8 cellular contexts compared by ENCODE assay signal in genomic region chr1:3910769-3911520, GRCh38. TPM values are rescaled to one million over a fixed set of nuclear protein-coding genes. Genes with fewer than 3 reads are reported as not detected.
DNase-seq lines count a peak whose midpoint lies in the region; ATAC-seq, FAIRE-seq and TF ChIP-seq lines count a peak whose summit lies in the region.

No MANE protein-coding gene starts in this region.

- POLR2A ChIA-PET in AG04449 (lab: Yijun Ruan, JAX), result no interaction called here

- no peak overlapping the region for H3K27ac ChIP-seq in mammary epithelial cell (ENCODE audit: insufficient read depth, low read depth, low read length)
- no peak overlapping the region for H3K27ac ChIP-seq in keratinocyte (ENCODE audit: control insufficient read depth, insufficient read depth, low read length)

- H3K27me3 ChIP-seq in mammary epithelial cell (ENCODE audit: insufficient read depth, low read length), result no peaks in the 10 kb centered on the region
- peaks cover 8% of the 10 kb centered on the region for H3K27me3 ChIP-seq in keratinocyte (ENCODE audit: control insufficient read depth, extremely low read depth, insufficient read depth, low read length)

- peak; percentile 71 for TF ChIP-seq CTCF in AG04449 (IDR thresholded peaks at IDR 0.05; ENCODE audit: insufficient read depth, low read length, missing control alignments)
- peak; percentile 54 for TF ChIP-seq CTCF in WI38 (IDR thresholded peaks at IDR 0.05; ENCODE audit: low read depth, low read length)
- TF ChIP-seq CTCF in mammary epithelial cell (conservative IDR thresholded peaks at IDR 0.05 in 1 of 2, IDR thresholded peaks at IDR 0.05 in 1 of 2; ENCODE audit: extremely low read depth in 1 of 2, insufficient read depth in 1 of 2, low read depth in 1 of 2, low read length in 2 of 2), result peak; percentile 80 to 89
- peak; percentile 78 to 94 (median 94) for TF ChIP-seq CTCF in keratinocyte (optimal IDR thresholded peaks at IDR 0.05 in 1 of 3, IDR thresholded peaks at IDR 0.05 in 1 of 3, conservative IDR thresholded peaks at IDR 0.05 in 1 of 3; ENCODE audit: extremely low read depth in 1 of 3, insufficient read depth in 2 of 3, low read length in 3 of 3)

- H3K4me2 ChIP-seq in mammary epithelial cell (ENCODE audit: insufficient read depth, low read depth, low read length) (peak overlapping the region; percentile 65), keratinocyte (ENCODE audit: control insufficient read depth, extremely low read depth, insufficient read depth, low read depth, low read length) (peak overlapping the region; percentile 77)

- intact Hi-C loops in mammary epithelial cell (cut with micrococcal nuclease), result loop anchor here (1.0 to 2.0 kb wide), 5 partner anchors 740 to 1834 kb away; no protein-coding TSS in a partner anchor

- no peak overlapping the region for H3K4me3 ChIP-seq in AG04449 (ENCODE audit: low read depth, low read length)
- no peak overlapping the region for H3K4me3 ChIP-seq in WI38 (ENCODE audit: low read depth, low read length)
- peak overlapping the region in 1 of 3 experiments; percentile 19 for H3K4me3 ChIP-seq in mammary epithelial cell (replicated peaks in 1 of 3; ENCODE audit: insufficient read depth in 1 of 3, low read depth in 2 of 3, low read length in 3 of 3)
- peak overlapping the region in 2 of 3 experiments; percentile 25 to 27 for H3K4me3 ChIP-seq in keratinocyte (ENCODE audit: control insufficient read depth in 2 of 3, extremely low read depth in 1 of 3, insufficient read depth in 2 of 3, low read depth in 1 of 3, low read length in 3 of 3)

- WGBS in mammary epithelial cell (ENCODE audit: low coverage, missing lambda C conversion rate), result 2% methylated on average over 7 of the region's 33 CpGs

- DNase-seq in AG04449 (ENCODE audit: low read depth, low spot score) (no peak), GM19238 (ENCODE audit: insufficient read length, low spot score) (peak; percentile 79), NCI-H146 treated with DMSO at 0.1 percent for 48 hours (lab: John Stamatoyannopoulos, UW; ENCODE audit: unreplicated experiment) (peak; percentile 42), mammary epithelial cell (peak; percentile 52), keratinocyte (ENCODE audit: low read depth, low spot score) (peak; percentile 21)
- peak; percentile 84 to 85 for DNase-seq in stimulated activated CD4-positive, alpha-beta T cell treated with anti-CD3 and anti-CD28 coated beads, Interleukin-2, amount 100 ng/mL, for 24 hours

- H3K79me2 ChIP-seq in mammary epithelial cell (ENCODE audit: insufficient read depth, low read length), result no peaks in the 10 kb centered on the region
- no peaks in the 10 kb centered on the region for H3K79me2 ChIP-seq in keratinocyte (ENCODE audit: control insufficient read depth, insufficient read depth, low read length)

- H4K20me1 ChIP-seq in mammary epithelial cell (ENCODE audit: insufficient read depth, low read length), result no peaks in the 10 kb centered on the region
- H4K20me1 ChIP-seq in keratinocyte (ENCODE audit: control insufficient read depth, extremely low read depth, insufficient read depth, low read length), result no peaks in the 10 kb centered on the region

- ATAC-seq in HG02678 (IDR thresholded peaks at IDR 0.05; ENCODE audit: unreplicated experiment), result no peak

- H3K4me1 ChIP-seq in mammary epithelial cell (ENCODE audit: insufficient read depth, low read length) (peaks cover 4% of the 10 kb centered on the region), keratinocyte (ENCODE audit: control insufficient read depth, extremely low read depth, insufficient read depth, low read length) (peaks cover 3% of the 10 kb centered on the region)

- H3K36me3 ChIP-seq in mammary epithelial cell (ENCODE audit: insufficient read depth, low read length) (no peaks in the 10 kb centered on the region), keratinocyte (ENCODE audit: control insufficient read depth in 2 of 2, extremely low read depth in 1 of 2, insufficient read depth in 2 of 2, low read length in 2 of 2) (no peaks in the 10 kb centered on the region)

- H3K9ac ChIP-seq in mammary epithelial cell (ENCODE audit: insufficient read depth, low read length) (no peak overlapping the region), keratinocyte (ENCODE audit: control insufficient read depth, extremely low read depth, insufficient read depth, low read length) (no peak overlapping the region)

- dilution Hi-C loops in mammary epithelial cell (cut with HindIII; ENCODE audit: low sequenced_read_pairs) (no loop called here), keratinocyte (cut with MboI; ENCODE audit: extremely low pct_ligation_motif_present, low sequenced_read_pairs) (no loop called here)

- H3K9me3 ChIP-seq in mammary epithelial cell (replicated peaks; ENCODE audit: insufficient read depth, low read length) (no peaks in the 10 kb centered on the region), keratinocyte (ENCODE audit: control insufficient read depth, low read depth, low read length) (no peaks in the 10 kb centered on the region)

- FAIRE-seq in keratinocyte (lab: Jason Lieb, UNC), result peak; percentile 51

- in situ Hi-C loops in mammary epithelial cell (cut with MboI; ENCODE audit: low sequenced_read_pairs in 2 of 2), result loop anchor here (10.0 to 25.0 kb wide), 2 partner anchors 734 to 2001 kb away; no protein-coding TSS in a partner anchor

- H3K9me1 ChIP-seq in keratinocyte (ENCODE audit: control insufficient read depth, extremely low read depth, insufficient read depth, low read length), result no peaks in the 10 kb centered on the region

- CTCF ChIA-PET in AG04449 (lab: Yijun Ruan, JAX), result interaction anchor here (1.2 to 1.5 kb wide), 2 partner anchors 8 to 10 kb away, joined by 4 to 6 read pairs; no protein-coding TSS in a partner anchor
- CTCF ChIA-PET in mammary epithelial cell (lab: Charles Lee; ENCODE audit: low non-redundant PET), result no interaction called here

- H2AFZ ChIP-seq in mammary epithelial cell (ENCODE audit: low read depth, low read length) (peak overlapping the region; percentile 81), keratinocyte (ENCODE audit: control insufficient read depth, low read length) (peak overlapping the region; percentile 80)

- no TSS peak for BruUV-seq in mammary epithelial cell (replicated peaks; lab: Mats Ljungman, UMichigan)

RNA-seq across cellular contexts. Expression of gene C1orf174, which starts 10.9 kb away (rescaled TPM):
- 10 to 100 TPM; 26.8 to 30.8 TPM for total RNA-seq in mammary epithelial cell
- polyA plus RNA-seq in mammary epithelial cell (41.3 TPM), keratinocyte (21.8 to 34.3 TPM (median 26.8 TPM) in 3 replicates)
- polyA minus RNA-seq in mammary epithelial cell (41.9 TPM), keratinocyte (14.6 to 23.7 TPM (median 20.2 TPM) in 3 replicates)
- polyA plus RNA-seq in keratinocyte (2011; ENCODE audit: low read depth), result 3.6 TPM
- polyA plus RNA-seq in keratinocyte (2011; cell fraction: cytosol; rRNA removed), result 21.7 and 27.3 TPM in 2 replicates
- 24.9 and 26.3 TPM in 2 replicates for polyA plus RNA-seq in keratinocyte (2011; cell fraction: nucleus; rRNA removed)
- 13.3 and 21.9 TPM in 2 replicates for polyA plus RNA-seq in keratinocyte (2012; ENCODE audit: low replicate concordance)
- polyA minus RNA-seq in keratinocyte (2011; cell fraction: cytosol; rRNA and poly(A)+ RNA removed), result 27.8 TPM
- polyA minus RNA-seq in keratinocyte (2011; cell fraction: nucleus; rRNA and poly(A)+ RNA removed), result 5.9 and 9.7 TPM in 2 replicates

RNA-seq across cellular contexts. Expression of gene DFFB, which starts 53.7 kb away (rescaled TPM):
- 1 to 10 TPM; 3.3 to 4.8 TPM for total RNA-seq in mammary epithelial cell
- polyA plus RNA-seq in mammary epithelial cell (5.5 TPM), keratinocyte (3.6 to 5.2 TPM (median 4.5 TPM) in 3 replicates)
- polyA minus RNA-seq in mammary epithelial cell (6.7 TPM), keratinocyte (1.3 to 3.8 TPM (median 1.4 TPM) in 3 replicates)
- 1.3 TPM for polyA plus RNA-seq in keratinocyte (2011; ENCODE audit: low read depth)
- polyA plus RNA-seq in keratinocyte (2011; cell fraction: cytosol; rRNA removed), result 2.3 and 2.5 TPM in 2 replicates
- 7.3 and 7.5 TPM in 2 replicates for polyA plus RNA-seq in keratinocyte (2011; cell fraction: nucleus; rRNA removed)
- 1.2 and 3.0 TPM in 2 replicates for polyA plus RNA-seq in keratinocyte (2012; ENCODE audit: low replicate concordance)
- polyA minus RNA-seq in keratinocyte (2011; cell fraction: cytosol; rRNA and poly(A)+ RNA removed), result 2.3 TPM
- 1.3 and 3.1 TPM in 2 replicates for polyA minus RNA-seq in keratinocyte (2011; cell fraction: nucleus; rRNA and poly(A)+ RNA removed)

RNA-seq across cellular contexts. Expression of gene CEP104, which starts 53.9 kb away (rescaled TPM):
- 10 to 100 TPM; 39.2 to 76.6 TPM for total RNA-seq in mammary epithelial cell
- polyA plus RNA-seq in mammary epithelial cell, result 26.1 TPM
- polyA minus RNA-seq in mammary epithelial cell, result 39.2 TPM
- 19.6 to 42.6 TPM (median 35.7 TPM) in 3 replicates for polyA plus RNA-seq in keratinocyte
- 34.0 TPM for polyA plus RNA-seq in keratinocyte (2011; ENCODE audit: low read depth)
- 29.3 and 37.6 TPM in 2 replicates for polyA plus RNA-seq in keratinocyte (2011; cell fraction: cytosol; rRNA removed)
- polyA plus RNA-seq in keratinocyte (2011; cell fraction: nucleus; rRNA removed), result 41.9 and 44.5 TPM in 2 replicates
- 16.1 and 39.4 TPM in 2 replicates for polyA plus RNA-seq in keratinocyte (2012; ENCODE audit: low replicate concordance)
- polyA minus RNA-seq in keratinocyte, result 31.7 to 74.6 TPM (median 49.4 TPM) in 3 replicates
- 46.0 TPM for polyA minus RNA-seq in keratinocyte (2011; cell fraction: cytosol; rRNA and poly(A)+ RNA removed)
- 21.2 and 58.7 TPM in 2 replicates for polyA minus RNA-seq in keratinocyte (2011; cell fraction: nucleus; rRNA and poly(A)+ RNA removed)

Comparison
In these comparisons a context has a peak if more than half of its experiments do, and no peak if none do; other contexts are left out.
1. H3K4me3 ChIP-seq: peak in keratinocyte (2 of 3); none in AG04449 (single experiment) and WI38 (single experiment).
2. Peak in every context shown above with its lines, with median percentiles within 50 percentile points of each other: CTCF ChIP-seq.